Comparison of ENCODE assay signal across 17 cellular contexts in genomic region chr5:14110680-14111079, GRCh38. TPM values are rescaled to one million over a fixed set of nuclear protein-coding genes. Genes with fewer than 3 reads are reported as not detected.
DNase-seq lines count a peak whose midpoint lies in the region; ATAC-seq and TF ChIP-seq lines count a peak whose summit lies in the region.
"Had no signal": no experiment of that assay in that cellular context is flagged by ENCODE, and none has a peak within 500 bp of the region (broad histone marks: within the 10 kb centered on the region; RNA-seq: fewer than 3 reads in every experiment).

No MANE protein-coding gene starts in this region.

- intact Hi-C loops in gastrocnemius medialis (cut with DNase I; ENCODE audit: low total_unique reads), result no loop called here

- ATAC-seq in GM21825 (IDR thresholded peaks at IDR 0.05; ENCODE audit: unreplicated experiment) (no peak), gastrocnemius medialis (no peak)
- no peak for ATAC-seq in activated CD8-positive, alpha-beta memory T cell treated with anti-CD3 and anti-CD28 coated beads, Interleukin-2, amount 10 ng/mL, durations not matched to agents 7 days and 5 days
- no peak for ATAC-seq in natural killer cell treated with Interleukin-12 subunit alpha and Interleukin-12 subunit beta and Interleukin-15 and Interleukin-18, amount 100 ng/mL, for 72 hours

- H3K27me3 Mint-ChIP-seq in activated CD8-positive, alpha-beta memory T cell treated with anti-CD3 and anti-CD28 coated beads, Interleukin-2, amount 10 ng/mL, durations not matched to agents 7 days and 5 days, result peaks cover 10% of the 10 kb centered on the region
- peaks cover 27 to 34% of the 10 kb centered on the region in 2 donors for H3K27me3 Mint-ChIP-seq in natural killer cell treated with Interleukin-12 subunit alpha and Interleukin-12 subunit beta and Interleukin-15 and Interleukin-18, amount 100 ng/mL, for 72 hours

- DNase-seq in AG04449 (ENCODE audit: low read depth, low spot score) (peak; percentile 87), HK-2 (ENCODE audit: unreplicated experiment) (peak; percentile 5), astrocyte of the hippocampus (ENCODE audit: low read depth, low spot score) (peak; percentile 64), glomerular visceral epithelial cell (ENCODE audit: extremely low spot score) (peak; percentile 51), gastrocnemius medialis (no peak)
- DNase-seq in activated CD8-positive, alpha-beta memory T cell treated with anti-CD3 and anti-CD28 coated beads, Interleukin-2, amount 10 ng/mL, durations not matched to agents 7 days and 5 days, result no peak
- DNase-seq in natural killer cell treated with Interleukin-12 subunit alpha and Interleukin-12 subunit beta and Interleukin-15 and Interleukin-18, amount 100 ng/mL, for 72 hours (ENCODE audit: low spot score), result no peak
- DNase-seq: ACHN; activated B cell treated with CpG ODN at 0.5 μM for 24 hours; activated naive CD4-positive, alpha-beta T cell treated with Interleukin-2 at 50 U/mL for 16 hours; cerebellar nuclear complex; NCI-H1092 treated with DMSO at 0.1 percent for 48 hours; NCI-H2227 treated with DMSO at 0.1 percent for 48 hours; spleen; SW 1271 had no signal

- no peaks in the 10 kb centered on the region for H3K9me3 ChIP-seq in gastrocnemius medialis
- H3K9me3 ChIP-seq: neutrophil had no signal

- H3K36me3 Mint-ChIP-seq in activated CD8-positive, alpha-beta memory T cell treated with anti-CD3 and anti-CD28 coated beads, Interleukin-2, amount 10 ng/mL, durations not matched to agents 7 days and 5 days, result no peaks in the 10 kb centered on the region
- no peaks in the 10 kb centered on the region for H3K36me3 Mint-ChIP-seq in natural killer cell treated with Interleukin-12 subunit alpha and Interleukin-12 subunit beta and Interleukin-15 and Interleukin-18, amount 100 ng/mL, for 72 hours

- no peaks in the 10 kb centered on the region for H3K9me3 Mint-ChIP-seq in activated CD8-positive, alpha-beta memory T cell treated with anti-CD3 and anti-CD28 coated beads, Interleukin-2, amount 10 ng/mL, durations not matched to agents 7 days and 5 days (ENCODE audit: low read depth)
- H3K9me3 Mint-ChIP-seq in natural killer cell treated with Interleukin-12 subunit alpha and Interleukin-12 subunit beta and Interleukin-15 and Interleukin-18, amount 100 ng/mL, for 72 hours, result peaks cover 3% of the 10 kb centered on the region
- H3K9me3 Mint-ChIP-seq: activated B cell treated with CpG ODN at 0.5 μM for 24 hours had no signal

- no peaks in the 10 kb centered on the region for H3K36me3 ChIP-seq in gastrocnemius medialis
- H3K36me3 ChIP-seq: neutrophil, spleen had no signal

- no peak for TF ChIP-seq POLR2A in gastrocnemius medialis (IDR thresholded peaks at IDR 0.05)

- no peak overlapping the region for H3K4me3 Mint-ChIP-seq in activated CD8-positive, alpha-beta memory T cell treated with anti-CD3 and anti-CD28 coated beads, Interleukin-2, amount 10 ng/mL, durations not matched to agents 7 days and 5 days
- H3K4me3 Mint-ChIP-seq in natural killer cell treated with Interleukin-12 subunit alpha and Interleukin-12 subunit beta and Interleukin-15 and Interleukin-18, amount 100 ng/mL, for 72 hours, result no peak overlapping the region
- H3K4me3 Mint-ChIP-seq: activated B cell treated with CpG ODN at 0.5 μM for 24 hours had no signal

- no peak for TF ChIP-seq CTCF in AG04449 (IDR thresholded peaks at IDR 0.05; ENCODE audit: insufficient read depth, low read length, missing control alignments)
- no peak for TF ChIP-seq CTCF in gastrocnemius medialis (IDR thresholded peaks at IDR 0.05 in 4 of 5, conservative IDR thresholded peaks at IDR 0.05 in 1 of 5)

- CTCF ChIA-PET in AG04449 (lab: Yijun Ruan, JAX), result interaction anchor here (0.9 kb wide), 1 partner anchor 35 kb away, joined by 3 read pairs; no protein-coding TSS in a partner anchor
- CTCF ChIA-PET in activated CD8-positive, alpha-beta memory T cell treated with anti-CD3 and anti-CD28 coated beads, Interleukin-2, amount 10 ng/mL, durations not matched to agents 7 days and 5 days (lab: Charles Lee), result no interaction called here

- peaks cover 20% of the 10 kb centered on the region for H3K4me1 Mint-ChIP-seq in activated CD8-positive, alpha-beta memory T cell treated with anti-CD3 and anti-CD28 coated beads, Interleukin-2, amount 10 ng/mL, durations not matched to agents 7 days and 5 days
- H3K4me1 Mint-ChIP-seq in natural killer cell treated with Interleukin-12 subunit alpha and Interleukin-12 subunit beta and Interleukin-15 and Interleukin-18, amount 100 ng/mL, for 72 hours (ENCODE audit: low read depth in 2 of 2), result peaks cover 26 to 32% of the 10 kb centered on the region in 2 donors

- H3K27ac ChIP-seq in gastrocnemius medialis, result no peak overlapping the region
- H3K27ac ChIP-seq: neutrophil, spleen had no signal

- in situ Hi-C loops in gastrocnemius medialis (cut with MboI; ENCODE audit: low sequenced_read_pairs in 4 of 4), result loop anchor here in 2 of 4 donors (5.0 to 25.0 kb wide), 3 partner anchors 154 to 552 kb away; partner anchors contain the start of gene OTULIN (in 1 of the 2)

- no peak overlapping the region for H3K4me3 ChIP-seq in AG04449 (ENCODE audit: low read depth, low read length)
- no peak overlapping the region for H3K4me3 ChIP-seq in gastrocnemius medialis
- H3K4me3 ChIP-seq: spleen had no signal

- no peaks in the 10 kb centered on the region for H3K27me3 ChIP-seq in gastrocnemius medialis

- peaks cover 0 to 5% of the 10 kb centered on the region in 2 donors for H3K4me1 ChIP-seq in gastrocnemius medialis

- POLR2A ChIA-PET in AG04449 (lab: Yijun Ruan, JAX), result interaction anchor here (1.6 kb wide), 1 partner anchor 75 kb away, joined by 5 read pairs; no protein-coding TSS in a partner anchor

- H3K27ac Mint-ChIP-seq in activated CD8-positive, alpha-beta memory T cell treated with anti-CD3 and anti-CD28 coated beads, Interleukin-2, amount 10 ng/mL, durations not matched to agents 7 days and 5 days, result no peak overlapping the region
- no peak overlapping the region for H3K27ac Mint-ChIP-seq in natural killer cell treated with Interleukin-12 subunit alpha and Interleukin-12 subunit beta and Interleukin-15 and Interleukin-18, amount 100 ng/mL, for 72 hours
- H3K27ac Mint-ChIP-seq: activated B cell treated with CpG ODN at 0.5 μM for 24 hours had no signal

RNA-seq across cellular contexts. Expression of gene TRIO, which starts 32.5 kb away (rescaled TPM):
- 10 to 100 TPM; 31.5 to 57.5 (median 50.4) TPM for total RNA-seq in gastrocnemius medialis
- 10 to 100 TPM in 1 of 2 experiments, 1 to 10 TPM in 1; 5.7 to 15.7 TPM for total RNA-seq in activated CD8-positive, alpha-beta memory T cell treated with anti-CD3 and anti-CD28 coated beads, Interleukin-2, amount 10 ng/mL, durations not matched to agents 7 days and 5 days
- total RNA-seq in natural killer cell treated with Interleukin-12 subunit alpha and Interleukin-12 subunit beta and Interleukin-15 and Interleukin-18, amount 100 ng/mL, for 72 hours, result 10 to 100 TPM; 40.1 to 70.3 TPM

Comparison
In these comparisons a context has a peak if more than half of its experiments do, and no peak if none do; other contexts are left out.
1. DNase-seq: peak in AG04449 (single experiment), HK-2 (single experiment), astrocyte of the hippocampus (single experiment) and glomerular visceral epithelial cell (single experiment); none in gastrocnemius medialis (0 of 2), activated CD8-positive, alpha-beta memory T cell treated with anti-CD3 and anti-CD28 coated beads, Interleukin-2, amount 10 ng/mL, durations not matched to agents 7 days and 5 days (single experiment) and natural killer cell treated with Interleukin-12 subunit alpha and Interleukin-12 subunit beta and Interleukin-15 and Interleukin-18, amount 100 ng/mL, for 72 hours (single experiment).